In the genomic region with DNA sequence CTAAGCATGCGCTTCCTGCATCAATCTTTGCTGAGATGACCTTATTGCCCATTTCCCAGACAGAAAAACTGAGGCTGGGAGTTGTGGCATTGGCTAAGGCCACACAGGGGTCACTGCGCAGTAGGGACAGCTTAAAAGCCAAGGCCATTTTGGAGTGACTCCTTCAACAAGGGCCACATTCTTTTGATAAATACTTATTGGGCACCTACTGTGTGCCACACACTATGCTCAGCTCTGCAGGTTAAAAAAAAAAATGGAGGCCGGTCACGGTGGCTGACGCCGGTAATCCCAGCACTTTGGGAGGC, we compare ENCODE assay signal across 16 cellular contexts.
DNase-seq lines count a peak whose midpoint lies in the region; ATAC-seq and TF ChIP-seq lines count a peak whose summit lies in the region.
"Had no signal": no experiment of that assay in that cellular context is flagged by ENCODE, and none has a peak within 500 bp of the region (broad histone marks: within the 10 kb centered on the region; RNA-seq: fewer than 3 reads in every experiment).

No MANE protein-coding gene starts in this region.

- H3K4ac ChIP-seq in IMR-90 (ENCODE audit: low read depth, low read length) = peak overlapping the region; percentile 56

- dilution Hi-C loops in IMR-90 (cut with HindIII; ENCODE audit: low sequenced_read_pairs, unreplicated experiment) = no loop called here

- H2AK9ac ChIP-seq in IMR-90 (replicated peaks; ENCODE audit: low read depth, low read length, poor library complexity) = peak overlapping the region; percentile 60

- no peak for DNase-seq in IMR-90
- no peak for DNase-seq in adipocyte (ENCODE audit: low read depth)
- peak; percentile 39 for DNase-seq in osteoblast (ENCODE audit: insufficient read length, low spot score, missing footprints)
- no peak for DNase-seq in OCI-LY7 (ENCODE audit: low spot score)
- DNase-seq: C1 segment of cervical spinal cord; Calu3; CD4-positive, alpha-beta memory T cell; COR-L47; DMS53; DMS79 treated with DMSO at 0.1 percent for 48 hours; GF-D8; GOT3; HFFc6 had no signal

- H4K5ac ChIP-seq in IMR-90 (ENCODE audit: low read depth, low read length) = no peak overlapping the region

- H3K27ac ChIP-seq in IMR-90 (ENCODE audit: insufficient read depth, low read length) = no peak overlapping the region
- no peak overlapping the region for H3K27ac ChIP-seq in osteoblast (ENCODE audit: low read depth, low read length)
- H3K27ac ChIP-seq in OCI-LY7 (ENCODE audit: low read depth, low read length, poor library complexity, severe bottlenecking) = no peak overlapping the region

- H3K9me3 ChIP-seq in IMR-90 (ENCODE audit: control insufficient read depth, insufficient read depth, low read length) (no peaks in the 10 kb centered on the region), adipocyte (ENCODE audit: control insufficient read depth, low read length) (no peaks in the 10 kb centered on the region), osteoblast (ENCODE audit: low read depth, low read length) (no peaks in the 10 kb centered on the region), OCI-LY7 (ENCODE audit: low read length) (no peaks in the 10 kb centered on the region)
- H3K9me3 ChIP-seq: HAP-1 had no signal

- 100% methylated on average over 1 of the region's 6 CpGs; no CpG with 5 or more reads in 1 of the 2 experiments for WGBS in IMR-90 (ENCODE audit: extremely low coverage in 2 of 2, insufficient read length in 1 of 2), 2 experiments

- H2AK5ac ChIP-seq in IMR-90 (ENCODE audit: low read depth, low read length) = peak overlapping the region; percentile 28; the same call in 1 of the 2 replicates

- no peak for TF ChIP-seq RAD21 in IMR-90 (IDR thresholded peaks at IDR 0.05; ENCODE audit: low read length)

- peak overlapping the region; percentile 60; the same call in 1 of the 3 replicates for H2BK15ac ChIP-seq in IMR-90 (ENCODE audit: low read depth, low read length)

- H2AFZ ChIP-seq in IMR-90 (replicated peaks; ENCODE audit: low read length, poor library complexity) (no peak overlapping the region), osteoblast (ENCODE audit: low read length) (no peak overlapping the region), OCI-LY7 (ENCODE audit: low read length) (no peak overlapping the region)

- in situ Hi-C loops in IMR-90 (cut with MboI; ENCODE audit: low sequenced_read_pairs) = no loop called here

- TF ChIP-seq POLR2A in IMR-90 (IDR thresholded peaks at IDR 0.05; ENCODE audit: low read depth, low read length) = no peak

- H3K14ac ChIP-seq in IMR-90 (replicated peaks; ENCODE audit: low read depth, low read length) = no peak overlapping the region

- no peak overlapping the region for H3K4me2 ChIP-seq in IMR-90 (ENCODE audit: low read depth, low read length)
- H3K4me2 ChIP-seq in osteoblast (ENCODE audit: insufficient read depth, low read length) = no peak overlapping the region
- H3K4me2 ChIP-seq in OCI-LY7 (ENCODE audit: low read length) = no peak overlapping the region

- no peaks in the 10 kb centered on the region for H3K79me2 ChIP-seq in osteoblast (ENCODE audit: insufficient read depth, low read length)
- no peaks in the 10 kb centered on the region for H3K79me2 ChIP-seq in OCI-LY7 (ENCODE audit: insufficient read depth, low read depth, low read length)

- no peak overlapping the region for H3K4me3 ChIP-seq in IMR-90 (ENCODE audit: insufficient read depth, low read depth, low read length)
- H3K4me3 ChIP-seq in adipocyte (ENCODE audit: low read length) = no peak overlapping the region
- no peak overlapping the region for H3K4me3 ChIP-seq in osteoblast (ENCODE audit: insufficient read depth, low read length)
- H3K4me3 ChIP-seq in OCI-LY7 (ENCODE audit: low read depth, low read length, poor library complexity, severe bottlenecking) = no peak overlapping the region
- H3K4me3 ChIP-seq: HAP-1 had no signal

- H3K4me1 ChIP-seq in IMR-90 (ENCODE audit: control insufficient read depth, insufficient read depth, low read length) = peaks cover 18% of the 10 kb centered on the region
- peaks cover 44% of the 10 kb centered on the region for H3K4me1 ChIP-seq in adipocyte (ENCODE audit: control insufficient read depth, insufficient read depth, low read length)
- peaks cover 28% of the 10 kb centered on the region for H3K4me1 ChIP-seq in osteoblast (ENCODE audit: insufficient read depth, low read length)
- H3K4me1 ChIP-seq in OCI-LY7 (ENCODE audit: insufficient read depth, low read length, poor library complexity, severe bottlenecking) = peaks cover 11% of the 10 kb centered on the region
- H3K4me1 ChIP-seq: HAP-1 had no signal

- no peak overlapping the region for H4K91ac ChIP-seq in IMR-90 (ENCODE audit: insufficient read depth, low read depth, low read length)

- intact Hi-C loops in IMR-90 (cut with micrococcal nuclease) = no loop called here
- intact Hi-C loops in OCI-LY7 (cut with micrococcal nuclease; ENCODE audit: unreplicated experiment) = no loop called here

- BruUV-seq in IMR-90 (replicated peaks; lab: Mats Ljungman, UMichigan) (no TSS peak), OCI-LY7 (replicated peaks; lab: Mats Ljungman, UMichigan) (no TSS peak)

- peaks cover 0 to 10% of the 10 kb centered on the region in 2 experiments; a peak in 2 of 4 replicates for H3K79me1 ChIP-seq in IMR-90 (ENCODE audit: low read depth in 1 of 2, low read length in 2 of 2)

- no peak for ATAC-seq in IMR-90 (ENCODE audit: low read depth)
- ATAC-seq in HG03175 (IDR thresholded peaks at IDR 0.05; ENCODE audit: unreplicated experiment) = no peak
- ATAC-seq in GM18858 (IDR thresholded peaks at IDR 0.05; ENCODE audit: unreplicated experiment) = no peak

- POLR2A ChIA-PET in IMR-90 (lab: Charles Lee; ENCODE audit: unreplicated experiment) = no interaction called here
- POLR2A ChIA-PET in OCI-LY7 (lab: Charles Lee) = no interaction called here

- peaks cover 5% of the 10 kb centered on the region for H3K9me1 ChIP-seq in IMR-90 (ENCODE audit: insufficient read depth, low read length)

- CTCF ChIA-PET in IMR-90 (lab: Yijun Ruan, JAX) (no interaction called here), OCI-LY7 (lab: Charles Lee; ENCODE audit: unreplicated experiment) (no interaction called here)

- H2BK5ac ChIP-seq in IMR-90 (ENCODE audit: low read depth, low read length, poor library complexity, severe bottlenecking) = no peak overlapping the region

- H3K9me2 ChIP-seq in OCI-LY7 (ENCODE audit: insufficient read depth, low read length) = no peaks in the 10 kb centered on the region

- no peak overlapping the region for H3K18ac ChIP-seq in IMR-90 (ENCODE audit: low read depth, low read length)

- no peak overlapping the region for H3K9ac ChIP-seq in IMR-90 (ENCODE audit: low read depth, low read length)
- peak overlapping the region; percentile 8 for H3K9ac ChIP-seq in adipocyte (ENCODE audit: low read length)

- H3K23ac ChIP-seq in IMR-90 (ENCODE audit: low read depth, low read length) = no peak overlapping the region

- no peaks in the 10 kb centered on the region for H3K27me3 ChIP-seq in IMR-90 (ENCODE audit: control insufficient read depth, insufficient read depth, low read length)
- no peaks in the 10 kb centered on the region for H3K27me3 ChIP-seq in adipocyte (replicated peaks; ENCODE audit: control insufficient read depth, insufficient read depth, low read length)
- H3K27me3 ChIP-seq in osteoblast (ENCODE audit: insufficient read depth, low read length) = no peaks in the 10 kb centered on the region

- H4K20me1 ChIP-seq in IMR-90 (ENCODE audit: insufficient read depth, low read length) = no peaks in the 10 kb centered on the region
- H4K20me1 ChIP-seq in osteoblast (ENCODE audit: insufficient read depth, low read length) = no peaks in the 10 kb centered on the region
- H4K20me1 ChIP-seq in OCI-LY7 (ENCODE audit: insufficient read depth, low read length) = no peaks in the 10 kb centered on the region

- H3K36me3 ChIP-seq in IMR-90 (ENCODE audit: control insufficient read depth, insufficient read depth, low read length) = no peaks in the 10 kb centered on the region
- no peaks in the 10 kb centered on the region for H3K36me3 ChIP-seq in adipocyte (ENCODE audit: control insufficient read depth, insufficient read depth, low read length, severe bottlenecking)
- H3K36me3 ChIP-seq in osteoblast (ENCODE audit: insufficient read depth, low read length) = no peaks in the 10 kb centered on the region
- H3K36me3 ChIP-seq in OCI-LY7 (ENCODE audit: insufficient read depth, low read length) = no peaks in the 10 kb centered on the region
- H3K36me3 ChIP-seq: HAP-1 had no signal

- TF ChIP-seq CTCF in IMR-90 (conservative IDR thresholded peaks at IDR 0.05; ENCODE audit: low read depth, low read length) (no peak), osteoblast (IDR thresholded peaks at IDR 0.05; ENCODE audit: extremely low read depth, low read depth, low read length) (no peak), OCI-LY7 (conservative IDR thresholded peaks at IDR 0.05; ENCODE audit: low read length) (no peak)

- H4K8ac ChIP-seq in IMR-90 (ENCODE audit: low read depth in 2 of 2, low read length in 2 of 2) = no peak overlapping the region

- H2BK120ac ChIP-seq in IMR-90 (ENCODE audit: low read depth, low read length) = peak overlapping the region; percentile 46; the same call in 1 of the 2 replicates

- no peak overlapping the region for H2BK20ac ChIP-seq in IMR-90 (ENCODE audit: low read depth, low read length)

- no peak overlapping the region for H3K56ac ChIP-seq in IMR-90 (ENCODE audit: extremely low read depth, insufficient read depth, low read length)

TF ChIP-seq in IMR-90, 13 proteins besides CTCF, POLR2A, EP300 and RAD21 (continues in another document):
- TF ChIP-seq FOS (IDR thresholded peaks at IDR 0.05; ENCODE audit: low read depth, low read length) (no peak), SMC3 (IDR thresholded peaks at IDR 0.05; ENCODE audit: low read depth, low read length) (no peak), MAZ (IDR thresholded peaks at IDR 0.05; ENCODE audit: borderline replicate concordance, low read depth, low read length) (no peak), NFE2L2 (IDR thresholded peaks at IDR 0.05; ENCODE audit: low read depth, low read length) (no peak), RCOR1 (IDR thresholded peaks at IDR 0.05; ENCODE audit: insufficient replicate concordance, low read length) (no peak), BHLHE40 (IDR thresholded peaks at IDR 0.05; ENCODE audit: low read depth, low read length) (no peak), RFX5 (IDR thresholded peaks at IDR 0.05; ENCODE audit: low read depth, low read length) (no peak), CEBPB (IDR thresholded peaks at IDR 0.05; ENCODE audit: low read depth, low read length) (no peak)
- TF ChIP-seq, protein P1, sequence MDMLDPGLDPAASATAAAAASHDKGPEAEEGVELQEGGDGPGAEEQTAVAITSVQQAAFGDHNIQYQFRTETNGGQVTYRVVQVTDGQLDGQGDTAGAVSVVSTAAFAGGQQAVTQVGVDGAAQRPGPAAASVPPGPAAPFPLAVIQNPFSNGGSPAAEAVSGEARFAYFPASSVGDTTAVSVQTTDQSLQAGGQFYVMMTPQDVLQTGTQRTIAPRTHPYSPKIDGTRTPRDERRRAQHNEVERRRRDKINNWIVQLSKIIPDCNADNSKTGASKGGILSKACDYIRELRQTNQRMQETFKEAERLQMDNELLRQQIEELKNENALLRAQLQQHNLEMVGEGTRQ (IDR thresholded peaks at IDR 0.05; ENCODE audit: low read depth, low read length) = no peak
